8 cellular contexts compared by ENCODE assay signal in the genomic region with DNA sequence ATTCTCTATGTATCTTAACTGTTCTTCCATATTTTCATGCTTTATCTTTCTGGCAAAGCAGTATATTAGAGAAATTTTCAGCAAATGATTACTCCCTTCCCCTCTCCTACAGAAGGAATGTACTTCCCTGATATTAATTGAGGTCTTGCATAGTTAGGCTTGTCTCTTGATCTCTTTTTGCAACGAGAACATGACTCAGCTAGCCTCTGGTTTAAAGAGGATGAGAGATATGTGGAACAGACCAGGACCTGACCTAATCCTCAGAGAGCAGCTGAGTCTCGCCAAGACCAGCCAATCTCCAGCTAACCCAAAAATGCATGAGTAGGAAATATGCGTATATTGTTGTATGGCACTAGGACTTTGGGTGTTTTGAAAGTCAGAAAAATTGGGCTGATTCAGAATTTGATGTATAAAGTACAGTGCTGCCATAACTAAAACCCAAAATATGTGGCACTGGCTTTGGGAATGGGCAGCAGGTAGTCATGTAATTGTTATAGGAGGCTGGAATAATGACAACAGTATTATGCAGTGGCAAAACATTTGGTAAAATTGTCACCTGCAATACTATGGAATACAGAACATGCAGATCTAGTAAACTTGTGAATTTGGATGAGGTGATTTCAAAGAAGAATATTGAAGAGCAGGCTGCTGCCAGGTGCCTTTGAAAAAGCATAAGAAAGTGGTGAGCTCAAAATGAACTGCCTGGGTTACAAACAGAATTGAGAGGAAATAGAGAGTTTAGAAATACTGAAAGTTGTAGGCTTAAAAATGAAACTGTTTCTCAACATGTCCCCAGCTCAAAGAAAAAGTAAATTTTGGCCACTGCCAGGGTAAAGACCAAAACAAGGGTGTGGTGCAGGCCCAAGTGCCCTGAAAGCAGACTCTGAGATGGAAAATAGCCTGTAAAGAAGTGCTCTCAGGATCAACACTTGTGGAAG. TPM values are rescaled to one million over a fixed set of nuclear protein-coding genes. Genes with fewer than 3 reads are reported as not detected.
DNase-seq lines count a peak whose midpoint lies in the region; ATAC-seq, FAIRE-seq and TF ChIP-seq lines count a peak whose summit lies in the region.

No MANE protein-coding gene starts in this region.

- ATAC-seq in DND-41 (ENCODE audit: insufficient read depth, low read depth) (peak; percentile 44; the same call in 2 of the 3 replicates), GM19463 (IDR thresholded peaks at IDR 0.05; ENCODE audit: unreplicated experiment) (peak; percentile 90), HG03457 (IDR thresholded peaks at IDR 0.05; ENCODE audit: unreplicated experiment) (peak; percentile 86)

- H3K27ac ChIP-seq in DND-41 (ENCODE audit: low read length) (no peak overlapping the region), SK-N-SH (ENCODE audit: low read depth in 2 of 2, low read length in 1 of 2) (no peak overlapping the region)

- no peak overlapping the region; the same call in 1 of the 2 replicates for H3K4me2 ChIP-seq in DND-41 (ENCODE audit: insufficient read depth, low read length)
- no peak overlapping the region for H3K4me2 ChIP-seq in SK-N-SH

- TF ChIP-seq EP300 in SK-N-SH (IDR thresholded peaks at IDR 0.05; ENCODE audit: borderline replicate concordance in 1 of 2, low read depth in 1 of 2, low read length in 1 of 2) = no peak

- H3F3A ChIP-seq in SK-N-SH (replicated peaks; ENCODE audit: insufficient read depth) = no peaks in the 10 kb centered on the region

- H2AFZ ChIP-seq in DND-41 (ENCODE audit: low read depth, low read length) (no peak overlapping the region), SK-N-SH (ENCODE audit: low read depth) (no peak overlapping the region)

- TF ChIP-seq CTCF in DND-41 (IDR thresholded peaks at IDR 0.05; ENCODE audit: borderline replicate concordance, extremely low read depth, low read length, poor library complexity, severe bottlenecking) = no peak
- TF ChIP-seq CTCF in bronchial epithelial cell (IDR thresholded peaks at IDR 0.05; ENCODE audit: insufficient read depth, low read length, severe bottlenecking) = no peak
- TF ChIP-seq CTCF in SK-N-SH (IDR thresholded peaks at IDR 0.05) = no peak

- 63% methylated on average over 3 of the region's 3 CpGs for WGBS in SK-N-SH (ENCODE audit: low lambda C conversion rate)

- H3K9me3 ChIP-seq in DND-41 (ENCODE audit: insufficient read depth, low read length, severe bottlenecking) = no peaks in the 10 kb centered on the region
- 0 out of 2 replicates have a peak, but pooled peaks cover 3% of the 10 kb centered on the region for H3K9me3 ChIP-seq in SK-N-SH

- H3K9me2 ChIP-seq in SK-N-SH = no peaks in the 10 kb centered on the region

- FAIRE-seq in bronchial epithelial cell (lab: Jason Lieb, UNC) = no peak

- H3K4me1 ChIP-seq in DND-41 (ENCODE audit: insufficient read depth, low read length) (peaks cover 11% of the 10 kb centered on the region), SK-N-SH (ENCODE audit: control insufficient read depth in 1 of 2, insufficient read depth in 2 of 2, low read depth in 1 of 2, low read length in 1 of 2) (no peaks in the 10 kb centered on the region)

- TF ChIP-seq RAD21 in SK-N-SH (IDR thresholded peaks at IDR 0.05; ENCODE audit: low read length) = no peak

- no peak for DNase-seq in DND-41
- DNase-seq in bronchial epithelial cell (ENCODE audit: low read depth) = peak; percentile 74
- DNase-seq in NCI-H1092 (lab: John Stamatoyannopoulos, UW) = no peak
- DNase-seq in NCI-H526 (lab: John Stamatoyannopoulos, UW) = no peak
- no peak for DNase-seq in NAMALWA (ENCODE audit: low spot score)
- DNase-seq in SK-N-SH = no peak

- H3K4me3 ChIP-seq in DND-41 (ENCODE audit: low read depth in 1 of 2, low read length in 2 of 2) = no peak overlapping the region
- H3K4me3 ChIP-seq in bronchial epithelial cell (ENCODE audit: low read depth, low read length) = no peak overlapping the region
- H3K4me3 ChIP-seq in SK-N-SH (ENCODE audit: low read depth in 2 of 2, low read length in 1 of 2) = no peak overlapping the region

- H3K27me3 ChIP-seq in DND-41 (ENCODE audit: insufficient read depth, low read length, poor library complexity) (no peaks in the 10 kb centered on the region), bronchial epithelial cell (ENCODE audit: control insufficient read depth, insufficient read depth, low read length) (no peaks in the 10 kb centered on the region), SK-N-SH (ENCODE audit: insufficient read depth) (no peaks in the 10 kb centered on the region)

- CTCF ChIA-PET in SK-N-SH (lab: Yijun Ruan, JAX) = interaction anchor here (0.9 to 1.1 kb wide), 2 partner anchors 41 to 57 kb away, joined by 3 to 4 read pairs; no protein-coding TSS in a partner anchor

- no peaks in the 10 kb centered on the region for H4K20me1 ChIP-seq in DND-41 (ENCODE audit: insufficient read depth, low read length)
- no peaks in the 10 kb centered on the region for H4K20me1 ChIP-seq in SK-N-SH (ENCODE audit: insufficient read depth)

- H3K79me2 ChIP-seq in DND-41 (ENCODE audit: insufficient read depth, low read length) (no peaks in the 10 kb centered on the region), SK-N-SH (ENCODE audit: insufficient read depth) (no peaks in the 10 kb centered on the region)

- no peaks in the 10 kb centered on the region for H3K36me3 ChIP-seq in DND-41 (ENCODE audit: insufficient read depth, low read length)
- no peaks in the 10 kb centered on the region for H3K36me3 ChIP-seq in bronchial epithelial cell (ENCODE audit: control insufficient read depth, insufficient read depth, low read length)
- H3K36me3 ChIP-seq in SK-N-SH (replicated peaks in 1 of 2; ENCODE audit: control insufficient read depth in 1 of 2, insufficient read depth in 2 of 2, low read length in 1 of 2) = no peaks in the 10 kb centered on the region

- POLR2A ChIA-PET in SK-N-SH (lab: Yijun Ruan, JAX) = no interaction called here

- H3K9ac ChIP-seq in DND-41 (ENCODE audit: low read depth, low read length) (no peak overlapping the region), SK-N-SH (no peak overlapping the region)

TF ChIP-seq in SK-N-SH, 30 proteins besides CTCF, POLR2A, EP300 and RAD21 (continues in another document):
- TF ChIP-seq MEF2A (IDR thresholded peaks at IDR 0.05; ENCODE audit: borderline replicate concordance, low read depth) (no peak), MAX (IDR thresholded peaks at IDR 0.05; ENCODE audit: low read depth) (no peak), FOXJ3 (CRISPR knock-in tag; IDR thresholded peaks at IDR 0.05) (no peak), RCOR1 (IDR thresholded peaks at IDR 0.05; ENCODE audit: low read length) (no peak), YY1 (IDR thresholded peaks at IDR 0.05; ENCODE audit: low read depth) (no peak), GABPA (IDR thresholded peaks at IDR 0.05; ENCODE audit: low read depth) (no peak), TCF12 (IDR thresholded peaks at IDR 0.05) (no peak), GATA2 (CRISPR knock-in tag; IDR thresholded peaks at IDR 0.05) (no peak), RFX5 (IDR thresholded peaks at IDR 0.05; ENCODE audit: low read length) (no peak), SIN3A (IDR thresholded peaks at IDR 0.05; ENCODE audit: borderline replicate concordance, low read depth, low read length) (no peak), ELF1 (IDR thresholded peaks at IDR 0.05) (no peak), RXRA (IDR thresholded peaks at IDR 0.05; ENCODE audit: borderline replicate concordance, low read depth) (no peak), NRF1 (IDR thresholded peaks at IDR 0.05; ENCODE audit: low read depth, low read length) (no peak), EZH2phosphoT487 (IDR thresholded peaks at IDR 0.05; ENCODE audit: borderline replicate concordance, low read depth) (no peak)
- TF ChIP-seq, protein P1, sequence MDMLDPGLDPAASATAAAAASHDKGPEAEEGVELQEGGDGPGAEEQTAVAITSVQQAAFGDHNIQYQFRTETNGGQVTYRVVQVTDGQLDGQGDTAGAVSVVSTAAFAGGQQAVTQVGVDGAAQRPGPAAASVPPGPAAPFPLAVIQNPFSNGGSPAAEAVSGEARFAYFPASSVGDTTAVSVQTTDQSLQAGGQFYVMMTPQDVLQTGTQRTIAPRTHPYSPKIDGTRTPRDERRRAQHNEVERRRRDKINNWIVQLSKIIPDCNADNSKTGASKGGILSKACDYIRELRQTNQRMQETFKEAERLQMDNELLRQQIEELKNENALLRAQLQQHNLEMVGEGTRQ (IDR thresholded peaks at IDR 0.05; ENCODE audit: borderline replicate concordance, low read depth, low read length) = no peak
- TF ChIP-seq, protein P2, sequence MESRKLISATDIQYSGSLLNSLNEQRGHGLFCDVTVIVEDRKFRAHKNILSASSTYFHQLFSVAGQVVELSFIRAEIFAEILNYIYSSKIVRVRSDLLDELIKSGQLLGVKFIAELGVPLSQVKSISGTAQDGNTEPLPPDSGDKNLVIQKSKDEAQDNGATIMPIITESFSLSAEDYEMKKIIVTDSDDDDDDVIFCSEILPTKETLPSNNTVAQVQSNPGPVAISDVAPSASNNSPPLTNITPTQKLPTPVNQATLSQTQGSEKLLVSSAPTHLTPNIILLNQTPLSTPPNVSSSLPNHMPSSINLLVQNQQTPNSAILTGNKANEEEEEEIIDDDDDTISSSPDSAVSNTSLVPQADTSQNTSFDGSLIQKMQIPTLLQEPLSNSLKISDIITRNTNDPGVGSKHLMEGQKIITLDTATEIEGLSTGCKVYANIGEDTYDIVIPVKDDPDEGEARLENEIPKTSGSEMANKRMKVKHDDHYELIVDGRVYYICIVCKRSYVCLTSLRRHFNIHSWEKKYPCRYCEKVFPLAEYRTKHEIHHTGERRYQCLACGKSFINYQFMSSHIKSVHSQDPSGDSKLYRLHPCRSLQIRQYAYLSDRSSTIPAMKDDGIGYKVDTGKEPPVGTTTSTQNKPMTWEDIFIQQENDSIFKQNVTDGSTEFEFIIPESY (IDR thresholded peaks at IDR 0.05; ENCODE audit: borderline replicate concordance, low read depth) = no peak
- TF ChIP-seq, protein P3, sequence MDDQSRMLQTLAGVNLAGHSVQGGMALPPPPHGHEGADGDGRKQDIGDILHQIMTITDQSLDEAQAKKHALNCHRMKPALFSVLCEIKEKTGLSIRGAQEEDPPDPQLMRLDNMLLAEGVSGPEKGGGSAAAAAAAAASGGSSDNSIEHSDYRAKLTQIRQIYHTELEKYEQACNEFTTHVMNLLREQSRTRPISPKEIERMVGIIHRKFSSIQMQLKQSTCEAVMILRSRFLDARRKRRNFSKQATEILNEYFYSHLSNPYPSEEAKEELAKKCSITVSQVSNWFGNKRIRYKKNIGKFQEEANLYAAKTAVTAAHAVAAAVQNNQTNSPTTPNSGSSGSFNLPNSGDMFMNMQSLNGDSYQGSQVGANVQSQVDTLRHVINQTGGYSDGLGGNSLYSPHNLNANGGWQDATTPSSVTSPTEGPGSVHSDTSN (IDR thresholded peaks at IDR 0.05) = no peak

RNA-seq across cellular contexts. Expression of gene USP15, which starts 9.3 kb away (rescaled TPM):
- total RNA-seq in bronchial epithelial cell = 56.3 and 89.7 TPM in 2 replicates
- 13.2 and 19.1 TPM in 2 replicates for polyA plus RNA-seq in SK-N-SH (2012; rRNA removed)
- polyA plus RNA-seq in SK-N-SH (2012; cell fraction: cytosol; rRNA removed) = 14.2 and 16.4 TPM in 2 replicates
- polyA plus RNA-seq in SK-N-SH (2012; cell fraction: nucleus; rRNA removed) = 22.3 and 52.3 TPM in 2 replicates
